ENCODE assay signal across 32 cellular contexts in genomic region chr6:131381052-131381451, GRCh38.
DNase-seq lines count a peak whose midpoint lies in the region; ATAC-seq and TF ChIP-seq lines count a peak whose summit lies in the region.
"Had no signal": no experiment of that assay in that cellular context is flagged by ENCODE, and none has a peak within 500 bp of the region (broad histone marks: within the 10 kb centered on the region; RNA-seq: fewer than 3 reads in every experiment).

No MANE protein-coding gene starts in this region.

- peaks cover 0 to 2% (median 0%) of the 10 kb centered on the region in 7 donors for H3K9me3 Mint-ChIP-seq in naive B cell
- H3K9me3 Mint-ChIP-seq in activated CD8-positive, alpha-beta T cell treated with anti-CD3 and anti-CD28 coated beads for 36 hours, result no peaks in the 10 kb centered on the region
- H3K9me3 Mint-ChIP-seq: CD8-positive, alpha-beta T cell; effector memory CD8-positive, alpha-beta T cell; immature natural killer cell had no signal

- no peak for TF ChIP-seq CTCF in dorsolateral prefrontal cortex (IDR thresholded peaks at IDR 0.05 in 54 of 56, conservative IDR thresholded peaks at IDR 0.05 in 2 of 56; ENCODE audit: low read depth in 1 of 56, partially characterized antibody in 56 of 56)
- no peak for TF ChIP-seq CTCF in activated CD8-positive, alpha-beta T cell treated with anti-CD3 and anti-CD28 coated beads for 36 hours (IDR thresholded peaks at IDR 0.05)

- peak overlapping the region in 37 of 59 donors; percentile 12 to 83 (median 63) for H3K27ac ChIP-seq in dorsolateral prefrontal cortex
- H3K27ac ChIP-seq: breast epithelium, SJCRH30, skin epidermis, thoracic aorta had no signal

- H3K4me3 ChIP-seq in dorsolateral prefrontal cortex, result no peak overlapping the region
- H3K4me3 ChIP-seq: breast epithelium, HAP-1, K562, MG63, SJCRH30, skin epidermis, thoracic aorta had no signal

- peaks cover 0 to 4% of the 10 kb centered on the region in 2 donors for H3K36me3 Mint-ChIP-seq in naive B cell
- no peaks in the 10 kb centered on the region for H3K36me3 Mint-ChIP-seq in activated CD8-positive, alpha-beta T cell treated with anti-CD3 and anti-CD28 coated beads for 36 hours (ENCODE audit: low read depth)
- H3K36me3 Mint-ChIP-seq: immature natural killer cell had no signal

- intact Hi-C loops in dorsolateral prefrontal cortex (cut with DNase I), result loop anchor here in 1 of 2 donors (10.0 kb wide), 1 partner anchor 94 kb away; no protein-coding TSS in a partner anchor
- intact Hi-C loops in activated CD8-positive, alpha-beta T cell treated with anti-CD3 and anti-CD28 coated beads for 36 hours (cut with micrococcal nuclease), result no loop called here

- ATAC-seq in naive B cell (ENCODE audit: low read depth in 2 of 2), result peak in 1 of 2 donors; percentile 39
- no peak for ATAC-seq in activated CD8-positive, alpha-beta T cell treated with anti-CD3 and anti-CD28 coated beads for 36 hours
- ATAC-seq: CD8-positive, alpha-beta T cell; effector memory CD8-positive, alpha-beta T cell; K562; left lobe of liver; naive thymus-derived CD8-positive, alpha-beta T cell; Panc1; stimulated activated naive CD8-positive, alpha-beta T cell treated with anti-CD3 and anti-CD28 coated beads, Interleukin-15, Interleukin-2, amounts not matched to agents 100 U/mL and 50 U/mL, for 24 hours had no signal

- DNase-seq in DMS 273 (lab: John Stamatoyannopoulos, UW; ENCODE audit: unreplicated experiment) (peak; percentile 74), NCI-H146 treated with DMSO at 0.1 percent for 48 hours (lab: John Stamatoyannopoulos, UW; ENCODE audit: unreplicated experiment) (peak; percentile 87), dorsolateral prefrontal cortex (no peak), naive B cell (no peak), AG08395 (ENCODE audit: low spot score) (no peak), HuH-7.5 (ENCODE audit: low spot score) (no peak)
- no peak for DNase-seq in activated CD8-positive, alpha-beta T cell treated with anti-CD3 and anti-CD28 coated beads for 36 hours
- no peak for DNase-seq in activated T-cell treated with anti-CD3 and anti-CD28 coated beads, Interleukin-2, amount 50 U/mL, for 1 hour
- DNase-seq: activated CD4-positive, alpha-beta T cell treated with anti-CD3 and anti-CD28 coated beads, Interleukin-2, amount 50 U/mL, for 4 hours; activated CD4-positive, CD25-positive, alpha-beta regulatory T cell; activated naive CD4-positive, alpha-beta T cell treated with anti-CD3 and anti-CD28 coated beads, Interleukin-2, amount 50 U/mL, for 16 hours; amniotic stem cell; CD8-positive, alpha-beta T cell; effector memory CD8-positive, alpha-beta T cell; erythroblast; hypothalamus; immature natural killer cell; MG63; naive thymus-derived CD8-positive, alpha-beta T cell; NCI-H1417; NCI-H2081 treated with DMSO at 0.1 percent for 48 hours; NCI-H446; stimulated activated naive CD8-positive, alpha-beta T cell treated with anti-CD3 and anti-CD28 coated beads, Interleukin-15, Interleukin-2, amounts not matched to agents 100 U/mL and 50 U/mL, for 24 hours; T-helper 1 cell had no signal

- no peaks in the 10 kb centered on the region for H3K27me3 ChIP-seq in dorsolateral prefrontal cortex
- H3K27me3 ChIP-seq: breast epithelium, MG63 had no signal

- peak overlapping the region in 4 of 8 donors; percentile 12 to 55 (median 26) for H3K4me3 Mint-ChIP-seq in naive B cell
- no peak overlapping the region for H3K4me3 Mint-ChIP-seq in activated CD8-positive, alpha-beta T cell treated with anti-CD3 and anti-CD28 coated beads for 36 hours
- H3K4me3 Mint-ChIP-seq: CD8-positive, alpha-beta T cell; effector memory CD8-positive, alpha-beta T cell; immature natural killer cell; naive thymus-derived CD8-positive, alpha-beta T cell had no signal

- peaks cover 0 to 4% (median 3%) of the 10 kb centered on the region in 3 donors for H3K27me3 Mint-ChIP-seq in naive B cell
- H3K27me3 Mint-ChIP-seq in activated CD8-positive, alpha-beta T cell treated with anti-CD3 and anti-CD28 coated beads for 36 hours, result no peaks in the 10 kb centered on the region

- POLR2A ChIA-PET in activated CD8-positive, alpha-beta T cell treated with anti-CD3 and anti-CD28 coated beads for 36 hours (lab: Charles Lee), result no interaction called here

- peak overlapping the region; percentile 8 to 92 (median 51) for H3K27ac Mint-ChIP-seq in naive B cell
- H3K27ac Mint-ChIP-seq in activated CD8-positive, alpha-beta T cell treated with anti-CD3 and anti-CD28 coated beads for 36 hours, result no peak overlapping the region
- H3K27ac Mint-ChIP-seq: CD8-positive, alpha-beta T cell; effector memory CD8-positive, alpha-beta T cell; immature natural killer cell had no signal

- CTCF ChIA-PET in activated CD8-positive, alpha-beta T cell treated with anti-CD3 and anti-CD28 coated beads for 36 hours (lab: Charles Lee), result no interaction called here

- peaks cover 24 to 28% (median 26%) of the 10 kb centered on the region in 3 donors for H3K4me1 Mint-ChIP-seq in naive B cell
- H3K4me1 Mint-ChIP-seq in activated CD8-positive, alpha-beta T cell treated with anti-CD3 and anti-CD28 coated beads for 36 hours (ENCODE audit: low read depth), result peaks cover 2% of the 10 kb centered on the region
- H3K4me1 Mint-ChIP-seq: immature natural killer cell had no signal

Comparison
In these comparisons a context has a peak if more than half of its experiments do, and no peak if none do; other contexts are left out.
1. DNase-seq: peak in DMS 273 (single experiment) and NCI-H146 treated with DMSO at 0.1 percent for 48 hours (single experiment); none in dorsolateral prefrontal cortex (0 of 10), naive B cell (single experiment), activated CD8-positive, alpha-beta T cell treated with anti-CD3 and anti-CD28 coated beads for 36 hours (single experiment), AG08395 (single experiment), HuH-7.5 (single experiment) and activated T-cell treated with anti-CD3 and anti-CD28 coated beads, Interleukin-2, amount 50 U/mL, for 1 hour (single experiment).